ENCODE assay signal across 1 cellular context in genomic region chr12:120086801-120087621, GRCh38.
TF ChIP-seq lines count a peak whose summit lies in the region.

No MANE protein-coding gene starts in this region.

TF ChIP-seq in HepG2, 621 proteins besides CTCF, POLR2A, EP300 and RAD21 (continued from another document and continues in another):
- TF ChIP-seq ATF3 (CRISPR knock-in tag; IDR thresholded peaks at IDR 0.05) (peak; percentile 36; the same call in 1 of the 2 replicates), RCOR2 (CRISPR knock-in tag; IDR thresholded peaks at IDR 0.05) (peak; percentile 75; the same call in 1 of the 2 replicates), MLX (CRISPR knock-in tag; IDR thresholded peaks at IDR 0.05) (0 out of 2 replicates have a peak, but pooled peaks have one; percentile 32), MLLT10 (CRISPR knock-in tag; IDR thresholded peaks at IDR 0.05) (no peak), ZNF850 (CRISPR knock-in tag; conservative IDR thresholded peaks at IDR 0.05) (0 out of 2 replicates have a peak, but pooled peaks have one; percentile 29), ZNF557 (CRISPR knock-in tag; IDR thresholded peaks at IDR 0.05) (peak; percentile 48; the same call in 1 of the 2 replicates), POLR2G (IDR thresholded peaks at IDR 0.05; ENCODE audit: low read depth, low read length) (peak; percentile 65; the same call in 1 of the 2 replicates), ETV6 (CRISPR knock-in tag; conservative IDR thresholded peaks at IDR 0.05) (no peak), ZNF260 (CRISPR knock-in tag; IDR thresholded peaks at IDR 0.05; ENCODE audit: borderline replicate concordance, low read depth) (no peak), ZIK1 (CRISPR knock-in tag; IDR thresholded peaks at IDR 0.05; ENCODE audit: borderline replicate concordance, low read depth) (0 out of 2 replicates have a peak, but pooled peaks have one; percentile 46), ARID2 (CRISPR knock-in tag; IDR thresholded peaks at IDR 0.05; ENCODE audit: borderline replicate concordance) (no peak; the same call in 1 of the 2 replicates), PHF21A (CRISPR knock-in tag; IDR thresholded peaks at IDR 0.05) (peak; percentile 79), PAX8 (CRISPR knock-in tag; IDR thresholded peaks at IDR 0.05; ENCODE audit: borderline replicate concordance) (no peak), ZNF672 (CRISPR knock-in tag; IDR thresholded peaks at IDR 0.05) (no peak), ZNF3 (CRISPR knock-in tag; IDR thresholded peaks at IDR 0.05) (no peak), ZNF704 (CRISPR knock-in tag; IDR thresholded peaks at IDR 0.05; ENCODE audit: borderline replicate concordance) (no peak), HMG20B (CRISPR knock-in tag; conservative IDR thresholded peaks at IDR 0.05) (peak; percentile 48; the same call in 1 of the 2 replicates), CC2D1A (CRISPR knock-in tag; IDR thresholded peaks at IDR 0.05) (no peak), DZIP1 (CRISPR knock-in tag; IDR thresholded peaks at IDR 0.05) (peak; percentile 69; the same call in 1 of the 2 replicates), ZNF143 (CRISPR knock-in tag; IDR thresholded peaks at IDR 0.05) (peak; percentile 64; the same call in 1 of the 2 replicates), ZNF20 (CRISPR knock-in tag; IDR thresholded peaks at IDR 0.05) (no peak), ZNF724P (CRISPR knock-in tag; IDR thresholded peaks at IDR 0.05; ENCODE audit: borderline replicate concordance) (no peak), ZNF782 (CRISPR knock-in tag; IDR thresholded peaks at IDR 0.05; ENCODE audit: borderline replicate concordance) (no peak), CENPT (CRISPR knock-in tag; IDR thresholded peaks at IDR 0.05; ENCODE audit: low read depth) (no peak), GMEB2 (CRISPR knock-in tag; IDR thresholded peaks at IDR 0.05; ENCODE audit: low read depth) (no peak), ZFYVE20 (CRISPR knock-in tag; IDR thresholded peaks at IDR 0.05; ENCODE audit: borderline replicate concordance, low read depth) (no peak), ZNF256 (CRISPR knock-in tag; conservative IDR thresholded peaks at IDR 0.05) (no peak), MXI1 (IDR thresholded peaks at IDR 0.05; ENCODE audit: borderline replicate concordance, low read depth, low read length) (peak; percentile 98; the same call in 2 of the 3 replicates), ZNF567 (CRISPR knock-in tag; IDR thresholded peaks at IDR 0.05; ENCODE audit: borderline replicate concordance) (peak; percentile 78), MIXL1 (CRISPR knock-in tag; IDR thresholded peaks at IDR 0.05) (peak; percentile 86), ZNF10 (CRISPR knock-in tag; IDR thresholded peaks at IDR 0.05; ENCODE audit: borderline replicate concordance, low read depth) (no peak), SMAD3 (CRISPR knock-in tag; IDR thresholded peaks at IDR 0.05) (0 out of 2 replicates have a peak, but pooled peaks have one; percentile 56), BHLHE40 (IDR thresholded peaks at IDR 0.05; ENCODE audit: low read length) (peak; percentile 24; the same call in 1 of the 2 replicates), REPIN1 (CRISPR knock-in tag; IDR thresholded peaks at IDR 0.05; ENCODE audit: borderline replicate concordance, low read depth) (peak; percentile 82; the same call in 1 of the 2 replicates), HOMEZ (CRISPR knock-in tag; IDR thresholded peaks at IDR 0.05; ENCODE audit: low read depth) (peak; percentile 62; the same call in 1 of the 2 replicates), BRF2 (CRISPR knock-in tag; IDR thresholded peaks at IDR 0.05) (no peak), ZNF235 (CRISPR knock-in tag; IDR thresholded peaks at IDR 0.05; ENCODE audit: borderline replicate concordance) (no peak), ZNF552 (CRISPR knock-in tag; IDR thresholded peaks at IDR 0.05; ENCODE audit: borderline replicate concordance) (no peak)
- TF ChIP-seq, protein P1, sequence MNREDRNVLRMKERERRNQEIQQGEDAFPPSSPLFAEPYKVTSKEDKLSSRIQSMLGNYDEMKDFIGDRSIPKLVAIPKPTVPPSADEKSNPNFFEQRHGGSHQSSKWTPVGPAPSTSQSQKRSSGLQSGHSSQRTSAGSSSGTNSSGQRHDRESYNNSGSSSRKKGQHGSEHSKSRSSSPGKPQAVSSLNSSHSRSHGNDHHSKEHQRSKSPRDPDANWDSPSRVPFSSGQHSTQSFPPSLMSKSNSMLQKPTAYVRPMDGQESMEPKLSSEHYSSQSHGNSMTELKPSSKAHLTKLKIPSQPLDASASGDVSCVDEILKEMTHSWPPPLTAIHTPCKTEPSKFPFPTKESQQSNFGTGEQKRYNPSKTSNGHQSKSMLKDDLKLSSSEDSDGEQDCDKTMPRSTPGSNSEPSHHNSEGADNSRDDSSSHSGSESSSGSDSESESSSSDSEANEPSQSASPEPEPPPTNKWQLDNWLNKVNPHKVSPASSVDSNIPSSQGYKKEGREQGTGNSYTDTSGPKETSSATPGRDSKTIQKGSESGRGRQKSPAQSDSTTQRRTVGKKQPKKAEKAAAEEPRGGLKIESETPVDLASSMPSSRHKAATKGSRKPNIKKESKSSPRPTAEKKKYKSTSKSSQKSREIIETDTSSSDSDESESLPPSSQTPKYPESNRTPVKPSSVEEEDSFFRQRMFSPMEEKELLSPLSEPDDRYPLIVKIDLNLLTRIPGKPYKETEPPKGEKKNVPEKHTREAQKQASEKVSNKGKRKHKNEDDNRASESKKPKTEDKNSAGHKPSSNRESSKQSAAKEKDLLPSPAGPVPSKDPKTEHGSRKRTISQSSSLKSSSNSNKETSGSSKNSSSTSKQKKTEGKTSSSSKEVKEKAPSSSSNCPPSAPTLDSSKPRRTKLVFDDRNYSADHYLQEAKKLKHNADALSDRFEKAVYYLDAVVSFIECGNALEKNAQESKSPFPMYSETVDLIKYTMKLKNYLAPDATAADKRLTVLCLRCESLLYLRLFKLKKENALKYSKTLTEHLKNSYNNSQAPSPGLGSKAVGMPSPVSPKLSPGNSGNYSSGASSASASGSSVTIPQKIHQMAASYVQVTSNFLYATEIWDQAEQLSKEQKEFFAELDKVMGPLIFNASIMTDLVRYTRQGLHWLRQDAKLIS (CRISPR knock-in tag; IDR thresholded peaks at IDR 0.05), result no peak
- TF ChIP-seq, protein P2, sequence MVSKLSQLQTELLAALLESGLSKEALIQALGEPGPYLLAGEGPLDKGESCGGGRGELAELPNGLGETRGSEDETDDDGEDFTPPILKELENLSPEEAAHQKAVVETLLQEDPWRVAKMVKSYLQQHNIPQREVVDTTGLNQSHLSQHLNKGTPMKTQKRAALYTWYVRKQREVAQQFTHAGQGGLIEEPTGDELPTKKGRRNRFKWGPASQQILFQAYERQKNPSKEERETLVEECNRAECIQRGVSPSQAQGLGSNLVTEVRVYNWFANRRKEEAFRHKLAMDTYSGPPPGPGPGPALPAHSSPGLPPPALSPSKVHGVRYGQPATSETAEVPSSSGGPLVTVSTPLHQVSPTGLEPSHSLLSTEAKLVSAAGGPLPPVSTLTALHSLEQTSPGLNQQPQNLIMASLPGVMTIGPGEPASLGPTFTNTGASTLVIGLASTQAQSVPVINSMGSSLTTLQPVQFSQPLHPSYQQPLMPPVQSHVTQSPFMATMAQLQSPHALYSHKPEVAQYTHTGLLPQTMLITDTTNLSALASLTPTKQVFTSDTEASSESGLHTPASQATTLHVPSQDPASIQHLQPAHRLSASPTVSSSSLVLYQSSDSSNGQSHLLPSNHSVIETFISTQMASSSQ (IDR thresholded peaks at IDR 0.05; ENCODE audit: low read depth), result no peak
- TF ChIP-seq, protein P2 (CRISPR knock-in tag; IDR thresholded peaks at IDR 0.05; ENCODE audit: borderline replicate concordance), result peak; percentile 56; the same call in 1 of the 2 replicates
- TF ChIP-seq, protein P3, sequence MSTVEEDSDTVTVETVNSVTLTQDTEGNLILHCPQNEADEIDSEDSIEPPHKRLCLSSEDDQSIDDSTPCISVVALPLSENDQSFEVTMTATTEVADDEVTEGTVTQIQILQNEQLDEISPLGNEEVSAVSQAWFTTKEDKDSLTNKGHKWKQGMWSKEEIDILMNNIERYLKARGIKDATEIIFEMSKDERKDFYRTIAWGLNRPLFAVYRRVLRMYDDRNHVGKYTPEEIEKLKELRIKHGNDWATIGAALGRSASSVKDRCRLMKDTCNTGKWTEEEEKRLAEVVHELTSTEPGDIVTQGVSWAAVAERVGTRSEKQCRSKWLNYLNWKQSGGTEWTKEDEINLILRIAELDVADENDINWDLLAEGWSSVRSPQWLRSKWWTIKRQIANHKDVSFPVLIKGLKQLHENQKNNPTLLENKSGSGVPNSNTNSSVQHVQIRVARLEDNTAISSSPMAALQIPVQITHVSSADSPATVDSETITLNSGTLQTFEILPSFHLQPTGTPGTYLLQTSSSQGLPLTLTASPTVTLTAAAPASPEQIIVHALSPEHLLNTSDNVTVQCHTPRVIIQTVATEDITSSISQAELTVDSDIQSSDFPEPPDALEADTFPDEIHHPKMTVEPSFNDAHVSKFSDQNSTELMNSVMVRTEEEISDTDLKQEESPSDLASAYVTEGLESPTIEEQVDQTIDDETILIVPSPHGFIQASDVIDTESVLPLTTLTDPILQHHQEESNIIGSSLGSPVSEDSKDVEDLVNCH (CRISPR knock-in tag; IDR thresholded peaks at IDR 0.05), result no peak
